In genomic region chr15:40322531-40323238, GRCh38 we compare ENCODE assay signal across 8 cellular contexts. TPM values are rescaled to one million over a fixed set of nuclear protein-coding genes. Genes with fewer than 3 reads are reported as not detected.
A peak's percentile ranks its signal among the peaks of the same experiment; 100 is the strongest.
DNase-seq lines count a peak whose midpoint lies in the region; ATAC-seq and TF ChIP-seq lines count a peak whose summit lies in the region.

No MANE protein-coding gene starts in this region.

- H3K4me1 ChIP-seq in cardiac muscle cell (ENCODE audit: low read depth) (peaks cover 47% of the 10 kb centered on the region), lower lobe of right lung (peaks cover 43% of the 10 kb centered on the region), urinary bladder (ENCODE audit: insufficient read depth) (peaks cover 4% of the 10 kb centered on the region)

- in situ Hi-C loops in astrocyte of the spinal cord (cut with HindIII; ENCODE audit: low sequenced_read_pairs), result no loop called here

- TF ChIP-seq CTCF in cardiac muscle cell (IDR thresholded peaks at IDR 0.05; ENCODE audit: low read depth, low read length) (no peak), astrocyte of the spinal cord (IDR thresholded peaks at IDR 0.05; ENCODE audit: low read depth, low read length) (no peak), lower lobe of right lung (IDR thresholded peaks at IDR 0.05) (no peak)

- H3K27me3 ChIP-seq in cardiac muscle cell (no peaks in the 10 kb centered on the region), lower lobe of right lung (ENCODE audit: low read depth) (no peaks in the 10 kb centered on the region)

- ATAC-seq in Right ventricle myocardium inferior (no peak), lower lobe of right lung (peak in 1 of 2 donors; percentile 4)

- H3K27ac ChIP-seq in cardiac muscle cell, result peak overlapping the region; percentile 94
- H3K27ac ChIP-seq in lower lobe of right lung, result peak overlapping the region; percentile 67
- no peak overlapping the region for H3K27ac ChIP-seq in urinary bladder (ENCODE audit: low read depth)

- H3K4me3 ChIP-seq in cardiac muscle cell, result peak overlapping the region; percentile 27
- peak overlapping the region; percentile 23 for H3K4me3 ChIP-seq in astrocyte of the spinal cord (ENCODE audit: low read depth, low read length)
- peak overlapping the region; percentile 52 for H3K4me3 ChIP-seq in lower lobe of right lung
- H3K4me3 ChIP-seq in urinary bladder (ENCODE audit: low read depth, low read length), result peak overlapping the region; percentile 85

- DNase-seq in cardiac muscle cell (ENCODE audit: low read depth in 1 of 2, low spot score in 1 of 2) (peak; percentile 62 to 72), Right ventricle myocardium inferior (ENCODE audit: missing footprints) (no peak), astrocyte of the spinal cord (ENCODE audit: low read depth, low spot score) (peak; percentile 40), lower lobe of right lung (no peak), CD1c-positive myeloid dendritic cell (ENCODE audit: extremely low spot score) (no peak), germinal center (ENCODE audit: low spot score) (no peak), NCI-H1048 (lab: John Stamatoyannopoulos, UW) (no peak)

- H3K36me3 ChIP-seq in cardiac muscle cell (no peaks in the 10 kb centered on the region), lower lobe of right lung (no peaks in the 10 kb centered on the region), urinary bladder (ENCODE audit: insufficient read depth) (no peaks in the 10 kb centered on the region)

- WGBS in urinary bladder, result 34% methylated on average over 26 of the region's 26 CpGs

- intact Hi-C loops in Right ventricle myocardium inferior (cut with DNase I) (loop anchor here (1.0 kb wide), 3 partner anchors 18 to 99 kb away; partner anchors contain the start of gene CCDC9B), lower lobe of right lung (cut with DNase I) (no loop called here)

- H3K9me3 ChIP-seq in cardiac muscle cell (ENCODE audit: low read depth) (no peaks in the 10 kb centered on the region), lower lobe of right lung (no peaks in the 10 kb centered on the region)

RNA-seq across cellular contexts. Expression of gene INAFM2, which starts 0.8 kb away (rescaled TPM):
- total RNA-seq in cardiac muscle cell (133 and 217 TPM in 2 replicates), Right ventricle myocardium inferior (55.6 TPM), lower lobe of right lung (33.8 TPM), urinary bladder (11.3 TPM)
- polyA plus RNA-seq in cardiac muscle cell (186 and 330 TPM in 2 replicates), urinary bladder (24.5 TPM)

RNA-seq across cellular contexts. Expression of gene PLCB2, which starts 14.9 kb away (rescaled TPM):
- total RNA-seq in cardiac muscle cell, result 16.9 and 41.2 TPM in 2 replicates
- polyA plus RNA-seq in cardiac muscle cell, result 28.3 and 45.9 TPM in 2 replicates
- total RNA-seq in Right ventricle myocardium inferior, result 8.2 TPM
- 105 TPM for total RNA-seq in lower lobe of right lung
- total RNA-seq in urinary bladder, result 3.9 TPM
- 9.8 TPM for polyA plus RNA-seq in urinary bladder

RNA-seq across cellular contexts. Expression of gene CCDC9B, which starts 18.1 kb away (rescaled TPM):
- total RNA-seq in cardiac muscle cell (8.2 and 9.6 TPM in 2 replicates), Right ventricle myocardium inferior (162 TPM), lower lobe of right lung (71.4 TPM), urinary bladder (10.0 TPM)
- polyA plus RNA-seq in cardiac muscle cell (12.5 and 14.6 TPM in 2 replicates), urinary bladder (42.2 TPM)

RNA-seq across cellular contexts. Expression of gene PHGR1, which starts 28.1 kb away (rescaled TPM):
- total RNA-seq in cardiac muscle cell (not detected in 2 replicates), Right ventricle myocardium inferior (not detected), lower lobe of right lung (not detected), urinary bladder (not detected)
- polyA plus RNA-seq in cardiac muscle cell (not detected in 2 replicates), urinary bladder (2.6 TPM)

RNA-seq across cellular contexts. Expression of gene DISP2, which starts 35.3 kb away (rescaled TPM):
- total RNA-seq in cardiac muscle cell, result 0.15 and 0.21 TPM in 2 replicates
- polyA plus RNA-seq in cardiac muscle cell, result 0.05 TPM in 1 of 2 replicates, not detected in the other
- total RNA-seq in Right ventricle myocardium inferior, result 3.9 TPM
- total RNA-seq in lower lobe of right lung, result 4.3 TPM
- 0.63 TPM for total RNA-seq in urinary bladder
- 0.27 TPM for polyA plus RNA-seq in urinary bladder

Comparison
In these comparisons a context has a peak if more than half of its experiments do, and no peak if none do; other contexts are left out.
1. DNase-seq: peak in cardiac muscle cell (2 of 2) and astrocyte of the spinal cord (single experiment); none in Right ventricle myocardium inferior (single experiment), lower lobe of right lung (single experiment), CD1c-positive myeloid dendritic cell (single experiment), germinal center (single experiment) and NCI-H1048 (single experiment).
2. H3K4me3 ChIP-seq: peak in every context shown above with its lines; median percentile 85 in urinary bladder; 52 in lower lobe of right lung; 27 in cardiac muscle cell; 23 in astrocyte of the spinal cord.